22 cellular contexts compared by ENCODE assay signal in the genomic region with DNA sequence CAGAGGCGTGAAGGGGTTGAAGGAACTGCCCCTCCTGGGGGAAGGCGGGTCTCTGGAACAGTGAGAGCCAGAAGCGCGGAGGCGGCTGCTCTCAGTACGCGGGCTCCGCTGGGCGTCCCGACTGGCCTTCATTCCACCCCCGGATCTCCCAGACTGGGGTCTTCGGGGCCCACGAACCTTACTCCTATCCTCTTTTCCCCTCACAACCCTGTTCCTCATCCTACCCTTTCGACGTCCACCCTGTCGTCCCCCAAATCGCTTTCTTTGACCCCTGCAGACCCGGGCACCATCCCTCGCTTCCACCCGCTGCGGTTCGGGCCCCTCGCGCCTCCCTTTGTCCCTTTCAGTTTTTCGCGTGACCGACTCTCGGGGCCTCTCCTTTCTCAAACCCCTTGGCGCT.
A peak's percentile ranks its signal among the peaks of the same experiment; 100 is the strongest.
DNase-seq lines count a peak whose midpoint lies in the region; ATAC-seq and TF ChIP-seq lines count a peak whose summit lies in the region.
"Had no signal": no experiment of that assay in that cellular context is flagged by ENCODE, and none has a peak within 500 bp of the region (broad histone marks: within the 10 kb centered on the region; RNA-seq: fewer than 3 reads in every experiment).

No MANE protein-coding gene starts in this region.

- H3K27me3 ChIP-seq in SK-N-SH (ENCODE audit: insufficient read depth) (no peaks in the 10 kb centered on the region), WERI-Rb-1 (ENCODE audit: insufficient read depth, low read depth, severe bottlenecking) (peaks cover 17% of the 10 kb centered on the region)
- H3K27me3 ChIP-seq: BE2C; BLaER1 treated with 17β-estradiol and CSF1 and Interleukin-3, amounts not matched to agents 10 nM and 100 nM had no signal

- no peak overlapping the region for H3K9ac ChIP-seq in SK-N-SH
- H3K9ac ChIP-seq: BLaER1 treated with 17β-estradiol and CSF1 and Interleukin-3, amounts not matched to agents 10 nM and 100 nM had no signal

- no peak for TF ChIP-seq RAD21 in SK-N-SH (IDR thresholded peaks at IDR 0.05; ENCODE audit: low read length)

- H2AFZ ChIP-seq in SK-N-SH (ENCODE audit: low read depth): peak overlapping the region; percentile 84

- H3K4me3 ChIP-seq in SK-N-SH (ENCODE audit: low read depth in 2 of 2, low read length in 1 of 2) (peak overlapping the region; percentile 46 to 51), WERI-Rb-1 (ENCODE audit: low read depth, low read length) (peak overlapping the region; percentile 34)
- H3K4me3 ChIP-seq: A549; BLaER1 treated with 17β-estradiol and CSF1 and Interleukin-3, amounts not matched to agents 10 nM and 100 nM had no signal

- no peaks in the 10 kb centered on the region for H4K20me1 ChIP-seq in SK-N-SH (ENCODE audit: insufficient read depth)
- H4K20me1 ChIP-seq: BLaER1 treated with 17β-estradiol and CSF1 and Interleukin-3, amounts not matched to agents 10 nM and 100 nM had no signal

- no peaks in the 10 kb centered on the region for H3K36me3 ChIP-seq in SK-N-SH (replicated peaks in 1 of 2; ENCODE audit: control insufficient read depth in 1 of 2, insufficient read depth in 2 of 2, low read length in 1 of 2)
- no peaks in the 10 kb centered on the region for H3K36me3 ChIP-seq in WERI-Rb-1
- H3K36me3 ChIP-seq: BE2C; BLaER1 treated with 17β-estradiol and CSF1 and Interleukin-3, amounts not matched to agents 10 nM and 100 nM had no signal

- peak overlapping the region; percentile 69 for H3K4me2 ChIP-seq in SK-N-SH
- H3K4me2 ChIP-seq: A549; BLaER1 treated with 17β-estradiol and CSF1 and Interleukin-3, amounts not matched to agents 10 nM and 100 nM had no signal

- no peaks in the 10 kb centered on the region for H3K4me1 Mint-ChIP-seq in type B pancreatic cell (ENCODE audit: unreplicated experiment)
- no peaks in the 10 kb centered on the region for H3K4me1 Mint-ChIP-seq in activated CD4-positive, alpha-beta memory T cell treated with anti-CD3 and anti-CD28 coated beads, Interleukin-2, amount 10 ng/mL, durations not matched to agents 7 days and 5 days
- H3K4me1 Mint-ChIP-seq: CD14-positive monocyte; CD8-positive, alpha-beta memory T cell had no signal

- no peaks in the 10 kb centered on the region; a peak in 1 of 4 replicates for H3K4me1 ChIP-seq in SK-N-SH (ENCODE audit: control insufficient read depth in 1 of 2, insufficient read depth in 2 of 2, low read depth in 1 of 2, low read length in 1 of 2)
- H3K4me1 ChIP-seq: A549, BE2C had no signal

- H3K36me3 Mint-ChIP-seq in type B pancreatic cell: no peaks in the 10 kb centered on the region
- H3K36me3 Mint-ChIP-seq in activated CD4-positive, alpha-beta memory T cell treated with anti-CD3 and anti-CD28 coated beads, Interleukin-2, amount 10 ng/mL, durations not matched to agents 7 days and 5 days (ENCODE audit: low read depth): no peaks in the 10 kb centered on the region
- H3K36me3 Mint-ChIP-seq: CD14-positive monocyte; CD8-positive, alpha-beta memory T cell had no signal

- no peaks in the 10 kb centered on the region for H3K27me3 Mint-ChIP-seq in type B pancreatic cell
- H3K27me3 Mint-ChIP-seq in activated CD4-positive, alpha-beta memory T cell treated with anti-CD3 and anti-CD28 coated beads, Interleukin-2, amount 10 ng/mL, durations not matched to agents 7 days and 5 days: no peaks in the 10 kb centered on the region
- H3K27me3 Mint-ChIP-seq: CD4-positive, alpha-beta T cell; CD8-positive, alpha-beta memory T cell had no signal

- no peaks in the 10 kb centered on the region for H3K79me2 ChIP-seq in SK-N-SH (ENCODE audit: insufficient read depth)

- H3K9me3 ChIP-seq in SK-N-SH: no peaks in the 10 kb centered on the region
- H3K9me3 ChIP-seq in WERI-Rb-1 (ENCODE audit: severe bottlenecking): peaks cover 4% of the 10 kb centered on the region

- H3K27ac Mint-ChIP-seq in type B pancreatic cell: no peak overlapping the region
- no peak overlapping the region for H3K27ac Mint-ChIP-seq in activated CD4-positive, alpha-beta memory T cell treated with anti-CD3 and anti-CD28 coated beads, Interleukin-2, amount 10 ng/mL, durations not matched to agents 7 days and 5 days
- H3K27ac Mint-ChIP-seq: CD14-positive monocyte; CD4-positive, alpha-beta T cell; CD8-positive, alpha-beta memory T cell had no signal

- DNase-seq in SK-N-SH (peak; percentile 45), NCI-H2227 (lab: John Stamatoyannopoulos, UW; ENCODE audit: unreplicated experiment) (peak; percentile 71), WERI-Rb-1 (no peak), type B pancreatic cell (ENCODE audit: extremely low spot score, unreplicated experiment) (no peak)
- no peak for DNase-seq in activated CD4-positive, alpha-beta memory T cell treated with anti-CD3 and anti-CD28 coated beads, Interleukin-2, amount 10 ng/mL, durations not matched to agents 7 days and 5 days
- DNase-seq: 8988T; ACHN; AML-193; BE2C; CD4-positive, alpha-beta T cell; CD8-positive, alpha-beta memory T cell; DMS 273 treated with DMSO at 0.1 percent for 48 hours; DMS79; EL; GF-D8; GOT3; HCEC 1CT had no signal

- ATAC-seq in SK-N-SH treated with all-trans-retinoic acid at 6 μM for 48 hours: no peak
- ATAC-seq in GM18858 (IDR thresholded peaks at IDR 0.05; ENCODE audit: unreplicated experiment): no peak
- ATAC-seq: A549 had no signal

- H3F3A ChIP-seq in SK-N-SH (replicated peaks; ENCODE audit: insufficient read depth): no peaks in the 10 kb centered on the region

- H3K27ac ChIP-seq in SK-N-SH (ENCODE audit: low read depth in 2 of 2, low read length in 1 of 2) (no peak overlapping the region), WERI-Rb-1 (no peak overlapping the region)
- H3K27ac ChIP-seq: A549; BLaER1 treated with 17β-estradiol and CSF1 and Interleukin-3, amounts not matched to agents 10 nM and 100 nM had no signal

- TF ChIP-seq CTCF in SK-N-SH (IDR thresholded peaks at IDR 0.05) (no peak), WERI-Rb-1 (IDR thresholded peaks at IDR 0.05; ENCODE audit: low read depth, low read length) (no peak), type B pancreatic cell (conservative IDR thresholded peaks at IDR 0.05) (no peak)

- WGBS in SK-N-SH (ENCODE audit: low lambda C conversion rate): 14% methylated on average over 24 of the region's 29 CpGs

- CTCF ChIA-PET in SK-N-SH (lab: Yijun Ruan, JAX): no interaction called here
- CTCF ChIA-PET in activated CD4-positive, alpha-beta memory T cell treated with anti-CD3 and anti-CD28 coated beads, Interleukin-2, amount 10 ng/mL, durations not matched to agents 7 days and 5 days (lab: Charles Lee): no interaction called here

- no peaks in the 10 kb centered on the region for H3K9me2 ChIP-seq in SK-N-SH

- H3K4me3 Mint-ChIP-seq in type B pancreatic cell: no peak overlapping the region
- H3K4me3 Mint-ChIP-seq in activated CD4-positive, alpha-beta memory T cell treated with anti-CD3 and anti-CD28 coated beads, Interleukin-2, amount 10 ng/mL, durations not matched to agents 7 days and 5 days: no peak overlapping the region
- H3K4me3 Mint-ChIP-seq: CD14-positive monocyte; CD4-positive, alpha-beta T cell; CD8-positive, alpha-beta memory T cell had no signal

- no peak for TF ChIP-seq EP300 in SK-N-SH (IDR thresholded peaks at IDR 0.05; ENCODE audit: borderline replicate concordance in 1 of 2, low read depth in 1 of 2, low read length in 1 of 2)

- POLR2A ChIA-PET in SK-N-SH (lab: Yijun Ruan, JAX): interaction anchor here (0.9 kb wide), 1 partner anchor 21 kb away, joined by 3 read pairs; no protein-coding TSS in a partner anchor
- POLR2A ChIA-PET in activated CD4-positive, alpha-beta memory T cell treated with anti-CD3 and anti-CD28 coated beads, Interleukin-2, amount 10 ng/mL, durations not matched to agents 7 days and 5 days (lab: Charles Lee): no interaction called here

- H3K9me3 Mint-ChIP-seq in type B pancreatic cell: peaks cover 9% of the 10 kb centered on the region
- peaks cover 35% of the 10 kb centered on the region for H3K9me3 Mint-ChIP-seq in activated CD4-positive, alpha-beta memory T cell treated with anti-CD3 and anti-CD28 coated beads, Interleukin-2, amount 10 ng/mL, durations not matched to agents 7 days and 5 days

TF ChIP-seq in SK-N-SH, 30 proteins besides CTCF, POLR2A, EP300 and RAD21:
- TF ChIP-seq, protein P1, sequence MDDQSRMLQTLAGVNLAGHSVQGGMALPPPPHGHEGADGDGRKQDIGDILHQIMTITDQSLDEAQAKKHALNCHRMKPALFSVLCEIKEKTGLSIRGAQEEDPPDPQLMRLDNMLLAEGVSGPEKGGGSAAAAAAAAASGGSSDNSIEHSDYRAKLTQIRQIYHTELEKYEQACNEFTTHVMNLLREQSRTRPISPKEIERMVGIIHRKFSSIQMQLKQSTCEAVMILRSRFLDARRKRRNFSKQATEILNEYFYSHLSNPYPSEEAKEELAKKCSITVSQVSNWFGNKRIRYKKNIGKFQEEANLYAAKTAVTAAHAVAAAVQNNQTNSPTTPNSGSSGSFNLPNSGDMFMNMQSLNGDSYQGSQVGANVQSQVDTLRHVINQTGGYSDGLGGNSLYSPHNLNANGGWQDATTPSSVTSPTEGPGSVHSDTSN (IDR thresholded peaks at IDR 0.05): no peak
- TF ChIP-seq FOXM1 (IDR thresholded peaks at IDR 0.05; ENCODE audit: low read depth): no peak
- TF ChIP-seq GATA2 (CRISPR knock-in tag; IDR thresholded peaks at IDR 0.05): no peak
- TF ChIP-seq NRF1 (IDR thresholded peaks at IDR 0.05; ENCODE audit: low read depth, low read length): no peak

TF ChIP-seq in SK-N-SH treated with all-trans-retinoic acid at 6 μM for 48 hours, 23 proteins besides CTCF, POLR2A, EP300 and RAD21:
- TF ChIP-seq ARNTL (CRISPR knock-in tag; IDR thresholded peaks at IDR 0.05; ENCODE audit: borderline replicate concordance, low read depth): no peak
- no peak for TF ChIP-seq TCF4 (CRISPR knock-in tag; IDR thresholded peaks at IDR 0.05; ENCODE audit: borderline replicate concordance)
- TF ChIP-seq RARB (CRISPR knock-in tag; IDR thresholded peaks at IDR 0.05): no peak
- TF ChIP-seq, protein P2, sequence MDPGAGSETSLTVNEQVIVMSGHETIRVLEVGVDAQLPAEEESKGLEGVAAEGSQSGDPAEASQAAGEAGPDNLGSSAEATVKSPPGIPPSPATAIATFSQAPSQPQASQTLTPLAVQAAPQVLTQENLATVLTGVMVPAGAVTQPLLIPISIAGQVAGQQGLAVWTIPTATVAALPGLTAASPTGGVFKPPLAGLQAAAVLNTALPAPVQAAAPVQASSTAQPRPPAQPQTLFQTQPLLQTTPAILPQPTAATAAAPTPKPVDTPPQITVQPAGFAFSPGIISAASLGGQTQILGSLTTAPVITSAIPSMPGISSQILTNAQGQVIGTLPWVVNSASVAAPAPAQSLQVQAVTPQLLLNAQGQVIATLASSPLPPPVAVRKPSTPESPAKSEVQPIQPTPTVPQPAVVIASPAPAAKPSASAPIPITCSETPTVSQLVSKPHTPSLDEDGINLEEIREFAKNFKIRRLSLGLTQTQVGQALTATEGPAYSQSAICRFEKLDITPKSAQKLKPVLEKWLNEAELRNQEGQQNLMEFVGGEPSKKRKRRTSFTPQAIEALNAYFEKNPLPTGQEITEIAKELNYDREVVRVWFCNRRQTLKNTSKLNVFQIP (CRISPR knock-in tag; IDR thresholded peaks at IDR 0.05; ENCODE audit: borderline replicate concordance, low read depth): no peak
- TF ChIP-seq TOX (CRISPR knock-in tag; IDR thresholded peaks at IDR 0.05; ENCODE audit: borderline replicate concordance): no peak

Comparison
In these comparisons a context has a peak if more than half of its experiments do, and no peak if none do; other contexts are left out.
1. DNase-seq: peak in SK-N-SH (single experiment) and NCI-H2227 (single experiment); none in WERI-Rb-1 (single experiment), type B pancreatic cell (single experiment) and activated CD4-positive, alpha-beta memory T cell treated with anti-CD3 and anti-CD28 coated beads, Interleukin-2, amount 10 ng/mL, durations not matched to agents 7 days and 5 days (single experiment).